ENCODE assay signal across 25 cellular contexts in genomic region chr1:232250838-232251237, GRCh38.
"Had no signal": no experiment of that assay in that cellular context is flagged by ENCODE, and none has a peak within 500 bp of the region (broad histone marks: within the 10 kb centered on the region; RNA-seq: fewer than 3 reads in every experiment).

No MANE protein-coding gene starts in this region.

- H3K27me3 ChIP-seq: breast epithelium, gastroesophageal sphincter, pancreas, tibial nerve had no signal

- H3K4me3 ChIP-seq: breast epithelium, gastroesophageal sphincter, heart left ventricle, pancreas, prostate gland, spleen, tibial nerve had no signal

- H3K36me3 ChIP-seq: breast epithelium, gastroesophageal sphincter, heart left ventricle, pancreas, prostate gland, spleen, tibial nerve had no signal

- DNase-seq: activated CD4-positive, alpha-beta T cell treated with anti-CD3 and anti-CD28 coated beads for 36 hours; activated CD4-positive, CD25-positive, alpha-beta regulatory T cell; activated CD8-positive, alpha-beta memory T cell treated with anti-CD3 and anti-CD28 coated beads, Interleukin-2, amount 10 ng/mL, durations not matched to agents 7 days and 5 days; activated CD8-positive, alpha-beta T cell treated with anti-CD3 and anti-CD28 coated beads, Interleukin-2, amount 10 ng/mL, durations not matched to agents 7 days and 5 days; activated naive CD4-positive, alpha-beta T cell; activated T-cell treated with anti-CD3 and anti-CD28 coated beads, Interleukin-2, amount 50 U/mL, for 48 hours; central memory CD4-positive, alpha-beta T cell; heart left ventricle; hypothalamus; immature natural killer cell; kidney; left colon; mammary epithelial cell; midbrain; naive thymus-derived CD4-positive, alpha-beta T cell; nucleus accumbens; pancreas; spleen; stimulated activated naive CD4-positive, alpha-beta T cell had no signal

- H3K4me1 ChIP-seq: breast epithelium, heart left ventricle, pancreas, prostate gland, spleen, tibial nerve had no signal

- H3K9me3 ChIP-seq: breast epithelium, gastroesophageal sphincter, heart left ventricle, pancreas, prostate gland, spleen, tibial nerve had no signal

- H3K27ac ChIP-seq: breast epithelium, epithelial cell of prostate, gastroesophageal sphincter, heart left ventricle, pancreas, prostate gland, spleen, tibial nerve had no signal

- ATAC-seq: activated CD4-positive, alpha-beta T cell treated with anti-CD3 and anti-CD28 coated beads for 36 hours; activated CD8-positive, alpha-beta memory T cell treated with anti-CD3 and anti-CD28 coated beads, Interleukin-2, amount 10 ng/mL, durations not matched to agents 7 days and 5 days; activated CD8-positive, alpha-beta T cell treated with anti-CD3 and anti-CD28 coated beads, Interleukin-2, amount 10 ng/mL, durations not matched to agents 7 days and 5 days; activated naive CD4-positive, alpha-beta T cell treated with anti-CD3 and anti-CD28 coated beads, Interleukin-2, amount 50 U/mL, for 72 hours; gastroesophageal sphincter; heart left ventricle; left colon; naive thymus-derived CD4-positive, alpha-beta T cell; pancreas had no signal
